Comparison of ENCODE assay signal across 8 cellular contexts in the genomic region with DNA sequence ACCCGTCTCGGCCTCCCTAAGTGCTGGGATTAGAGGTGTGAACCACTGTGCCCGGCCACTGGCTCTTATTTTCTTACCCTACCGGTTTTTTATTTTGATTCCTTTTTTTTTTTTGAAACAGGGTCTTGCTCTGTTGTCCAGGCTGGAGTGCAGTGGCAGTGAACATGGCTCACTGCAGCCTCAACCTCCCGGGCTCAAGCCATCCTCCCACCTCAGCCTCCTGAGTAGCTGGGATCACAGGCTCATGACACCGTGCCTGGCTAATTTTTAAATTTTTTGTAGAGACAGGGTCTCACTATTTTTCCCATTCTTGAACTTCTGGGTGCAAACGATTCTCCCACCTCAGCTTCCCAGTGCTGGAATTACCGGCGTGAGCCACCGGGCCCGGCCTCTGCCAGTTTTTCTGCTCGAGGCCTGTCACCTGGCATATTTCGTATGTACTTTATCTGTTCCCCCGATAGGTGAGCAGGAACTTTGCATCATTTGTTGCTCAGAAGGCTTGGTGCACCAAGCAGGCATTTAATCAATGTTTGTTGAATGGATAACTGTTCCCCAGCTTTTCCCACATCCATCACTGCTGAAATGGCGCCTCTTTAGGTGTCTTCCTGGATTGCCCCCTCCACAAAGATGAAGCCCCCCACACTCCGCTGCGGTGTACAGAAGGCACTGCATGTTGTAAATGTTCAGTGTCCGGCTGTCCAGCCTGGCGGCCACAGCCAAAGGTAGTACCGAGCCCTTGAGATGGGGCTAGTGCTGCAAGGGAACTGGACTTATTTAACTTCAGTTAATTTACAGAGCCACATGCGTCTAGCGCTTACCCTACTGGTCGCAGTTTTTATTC. TPM values are rescaled to one million over a fixed set of nuclear protein-coding genes. Genes with fewer than 3 reads are reported as not detected.
DNase-seq lines count a peak whose midpoint lies in the region; ATAC-seq, FAIRE-seq and TF ChIP-seq lines count a peak whose summit lies in the region.

No MANE protein-coding gene starts in this region.

- intact Hi-C loops in esophagus muscularis mucosa (cut with DNase I) (loop anchor here (5.0 kb wide), 2 partner anchors 75 to 120 kb away; a partner anchor contains a TSS), pancreas (cut with DNase I) (no loop called here)

- DNase-seq in DND-41 = no peak
- no peak for DNase-seq in RWPE1 (ENCODE audit: low spot score)
- no peak for DNase-seq in esophagus muscularis mucosa (ENCODE audit: extremely low spot score)
- peak in 1 of 6 donors; percentile 26 for DNase-seq in pancreas
- no peak for DNase-seq in NCI-H1436 treated with DMSO at 0.1 percent for 48 hours (lab: John Stamatoyannopoulos, UW)
- DNase-seq in activated effector memory CD4-positive, alpha-beta T cell treated with anti-CD3 and anti-CD28 coated beads, Interleukin-2, amount 50 U/mL, for 16 hours = no peak

- 85% methylated on average over 21 of the region's 23 CpGs for WGBS in esophagus muscularis mucosa
- 68 to 71% methylated on average over 23 of the region's 23 CpGs for WGBS in pancreas, 2 donors

- ATAC-seq in DND-41 (ENCODE audit: insufficient read depth, low read depth) = no peak
- ATAC-seq in pancreas = no peak
- no peak for ATAC-seq in GM18519 (IDR thresholded peaks at IDR 0.05; ENCODE audit: low FRiP score, unreplicated experiment)
- ATAC-seq in HG02981 (IDR thresholded peaks at IDR 0.05; ENCODE audit: unreplicated experiment) = no peak

- CTCF ChIA-PET in RWPE1 (lab: Yijun Ruan, JAX) = interaction anchor here (0.7 kb wide), 1 partner anchor 58 kb away, joined by 3 read pairs; no protein-coding TSS in a partner anchor

- TF ChIP-seq EP300 in esophagus muscularis mucosa (IDR thresholded peaks at IDR 0.05) = no peak

- TF ChIP-seq CTCF in DND-41 (IDR thresholded peaks at IDR 0.05; ENCODE audit: borderline replicate concordance, extremely low read depth, low read length, poor library complexity, severe bottlenecking) (no peak), RWPE1 (conservative IDR thresholded peaks at IDR 0.05; ENCODE audit: low read depth) (no peak), esophagus muscularis mucosa (IDR thresholded peaks at IDR 0.05) (no peak), pancreas (IDR thresholded peaks at IDR 0.05) (no peak)

- no peak for FAIRE-seq in pancreas (lab: Jason Lieb, UNC)

- peak overlapping the region; percentile 88 for H3K4me2 ChIP-seq in DND-41 (ENCODE audit: insufficient read depth, low read length)

- H4K20me1 ChIP-seq in DND-41 (ENCODE audit: insufficient read depth, low read length) = peaks cover 29% of the 10 kb centered on the region

- H3K27ac ChIP-seq in DND-41 (ENCODE audit: low read length) (peak overlapping the region; percentile 92), RWPE1 (peak overlapping the region; percentile 79), esophagus muscularis mucosa (replicated peaks in 1 of 4) (peak overlapping the region; percentile 84 to 92 (median 88)), pancreas (peak overlapping the region; percentile 69 to 83 (median 80))

- H3K4me3 ChIP-seq in DND-41 (ENCODE audit: low read depth in 1 of 2, low read length in 2 of 2) (peak overlapping the region; percentile 24 to 93; a peak in 3 of 4 replicates), esophagus muscularis mucosa (peak overlapping the region; percentile 81 to 89 (median 84)), pancreas (peak overlapping the region; percentile 37 to 79 (median 73))

- TF ChIP-seq POLR2A in esophagus muscularis mucosa (IDR thresholded peaks at IDR 0.05; ENCODE audit: low read depth) = no peak

- H3K4me1 ChIP-seq in DND-41 (ENCODE audit: insufficient read depth, low read length) (peaks cover 32% of the 10 kb centered on the region), esophagus muscularis mucosa (peaks cover 24 to 34% (median 31%) of the 10 kb centered on the region in 4 donors), pancreas (peaks cover 6 to 12% (median 10%) of the 10 kb centered on the region in 3 donors)

- peaks cover 36% of the 10 kb centered on the region for H3K36me3 ChIP-seq in DND-41 (ENCODE audit: insufficient read depth, low read length)
- H3K36me3 ChIP-seq in esophagus muscularis mucosa = peaks cover 15 to 29% (median 26%) of the 10 kb centered on the region in 4 donors
- H3K36me3 ChIP-seq in pancreas = no peaks in the 10 kb centered on the region

- no peaks in the 10 kb centered on the region for H3K27me3 ChIP-seq in DND-41 (ENCODE audit: insufficient read depth, low read length, poor library complexity)
- no peaks in the 10 kb centered on the region for H3K27me3 ChIP-seq in esophagus muscularis mucosa
- H3K27me3 ChIP-seq in pancreas = no peaks in the 10 kb centered on the region

- peaks cover 40% of the 10 kb centered on the region for H3K79me2 ChIP-seq in DND-41 (ENCODE audit: insufficient read depth, low read length)

- H3K9ac ChIP-seq in DND-41 (ENCODE audit: low read depth, low read length) = peak overlapping the region; percentile 97

- H3K9me3 ChIP-seq in DND-41 (ENCODE audit: insufficient read depth, low read length, severe bottlenecking) (no peaks in the 10 kb centered on the region), esophagus muscularis mucosa (no peaks in the 10 kb centered on the region), pancreas (no peaks in the 10 kb centered on the region)

- H2AFZ ChIP-seq in DND-41 (ENCODE audit: low read depth, low read length) = peak overlapping the region; percentile 98

- POLR2A ChIA-PET in RWPE1 (lab: Yijun Ruan, JAX; ENCODE audit: low non-redundant PET) = interaction anchor here (0.8 kb wide), 1 partner anchor 26 kb away, joined by 4 read pairs; no protein-coding TSS in a partner anchor

RNA-seq across cellular contexts. Expression of a gene that starts 0.9 kb away (rescaled TPM):
- total RNA-seq in esophagus muscularis mucosa = 10 to 100 TPM; 14.1 to 27.7 (median 18.4) TPM
- total RNA-seq in pancreas = 10 to 100 TPM; 11.7 to 22.9 (median 17.5) TPM
- polyA plus RNA-seq in pancreas = 10 to 100 TPM; 65.9 to 98.7 TPM

RNA-seq across cellular contexts. Expression of a gene that starts 3.6 kb away (rescaled TPM):
- total RNA-seq in esophagus muscularis mucosa (under 1 TPM in 3 of 4 donors, not detected in 1; 0.39 to 0.75 (median 0.66) TPM), pancreas (not detected)
- polyA plus RNA-seq in pancreas = not detected

RNA-seq across cellular contexts. Expression of a gene that starts 17.5 kb away (rescaled TPM):
- total RNA-seq in esophagus muscularis mucosa = 100 to 1,000 TPM in 1 of 4 donors, 10 to 100 TPM in 3; 41.5 to 130 (median 71.9) TPM
- 10 to 100 TPM; 31.0 to 56.1 (median 34.3) TPM for total RNA-seq in pancreas
- polyA plus RNA-seq in pancreas = 10 to 100 TPM; 41.9 to 91.2 TPM

RNA-seq across cellular contexts. Expression of a gene that starts 41.2 kb away (rescaled TPM):
- total RNA-seq in esophagus muscularis mucosa = 10 to 100 TPM; 39.5 to 75.0 (median 57.1) TPM
- total RNA-seq in pancreas = 1 to 10 TPM; 2.4 to 9.6 (median 4.6) TPM
- 1 to 10 TPM; 8.8 to 9.8 TPM for polyA plus RNA-seq in pancreas

RNA-seq across cellular contexts. Expression of a gene that starts 47.9 kb away (rescaled TPM):
- under 1 TPM in 3 of 4 donors, not detected in 1; 0.17 to 0.58 (median 0.42) TPM for total RNA-seq in esophagus muscularis mucosa
- 1 to 10 TPM in 3 of 6 donors, under 1 TPM in 3; 0.59 to 3.2 (median 1.2) TPM for total RNA-seq in pancreas
- polyA plus RNA-seq in pancreas = 1 to 10 TPM; 7.7 to 7.8 TPM
